In genomic region chrX:102650903-102651241, GRCh38 we compare ENCODE assay signal across 8 cellular contexts. TPM values are rescaled to one million over a fixed set of nuclear protein-coding genes. Genes with fewer than 3 reads are reported as not detected.
DNase-seq lines count a peak whose midpoint lies in the region; ATAC-seq lines count a peak whose summit lies in the region.

No MANE protein-coding gene starts in this region.

- H3K4me3 ChIP-seq in GM23248 (peak overlapping the region; percentile 77), right cardiac atrium (ENCODE audit: low read length) (peak overlapping the region; percentile 66), skeletal muscle tissue (ENCODE audit: low read length in 3 of 3) (peak overlapping the region; percentile 72 to 75 (median 74))

- H3K9ac ChIP-seq in GM23248 (peak overlapping the region; percentile 71), skeletal muscle tissue (ENCODE audit: low read depth in 1 of 3, low read length in 3 of 3) (peak overlapping the region; percentile 61 to 77 (median 74))

- peak overlapping the region; percentile 61 for H3K4me2 ChIP-seq in GM23248 (ENCODE audit: unreplicated experiment)

- H3K79me2 ChIP-seq in GM23248 (ENCODE audit: insufficient read depth) = no peaks in the 10 kb centered on the region

- no peak overlapping the region for H3K27ac ChIP-seq in GM23248
- H3K27ac ChIP-seq in right cardiac atrium (ENCODE audit: low read length) = no peak overlapping the region
- no peak overlapping the region for H3K27ac ChIP-seq in skeletal muscle tissue (ENCODE audit: low read depth, low read length)

- ATAC-seq in right cardiac atrium (peak; percentile 46 to 49), HG03280 (IDR thresholded peaks at IDR 0.05; ENCODE audit: unreplicated experiment) (no peak), HG03520 (IDR thresholded peaks at IDR 0.05; ENCODE audit: unreplicated experiment) (no peak)

- H3F3A ChIP-seq in GM23248 (ENCODE audit: insufficient read depth) = no peaks in the 10 kb centered on the region

- H2AFZ ChIP-seq in GM23248 = peak overlapping the region; percentile 77

- peaks cover 10% of the 10 kb centered on the region for H3K4me1 Mint-ChIP-seq in activated T-helper 1 cell treated with anti-CD3 and anti-CD28 coated beads, Interleukin-12 subunit alpha, Interleukin-12 subunit beta, Interleukin-2, Interleukin-4 antibody, amounts not matched to agents 30 ng/mL and 10 ng/mL and 1 ng/mL, durations not matched to agents 14 hours and 24 hours and 36 hours (ENCODE audit: low read depth)

- WGBS in GM23248 (ENCODE audit: low coverage in 1 of 2, low lambda C conversion rate in 2 of 2, missing lambda C conversion rate in 2 of 2), 2 experiments = 12 to 13% methylated on average over 3 to 5 of the region's 23 CpGs
- 2% methylated on average over 23 of the region's 23 CpGs for WGBS in right cardiac atrium

- H3K4me3 Mint-ChIP-seq in activated T-helper 1 cell treated with anti-CD3 and anti-CD28 coated beads, Interleukin-12 subunit alpha, Interleukin-12 subunit beta, Interleukin-2, Interleukin-4 antibody, amounts not matched to agents 30 ng/mL and 10 ng/mL and 1 ng/mL, durations not matched to agents 14 hours and 24 hours and 36 hours = peak overlapping the region; percentile 88

- DNase-seq in GM23248 (no peak), right cardiac atrium (no peak), NCI-H2029 (lab: John Stamatoyannopoulos, UW) (no peak), ecto neural progenitor cell (ENCODE audit: low spot score) (no peak)
- DNase-seq in activated T-helper 1 cell treated with anti-CD3 and anti-CD28 coated beads, Interleukin-12 subunit alpha, Interleukin-12 subunit beta, Interleukin-2, Interleukin-4 antibody, amounts not matched to agents 30 ng/mL and 10 ng/mL and 1 ng/mL, durations not matched to agents 14 hours and 24 hours and 36 hours (ENCODE audit: low spot score) = no peak

- H3K9me3 Mint-ChIP-seq in activated T-helper 1 cell treated with anti-CD3 and anti-CD28 coated beads, Interleukin-12 subunit alpha, Interleukin-12 subunit beta, Interleukin-2, Interleukin-4 antibody, amounts not matched to agents 30 ng/mL and 10 ng/mL and 1 ng/mL, durations not matched to agents 14 hours and 24 hours and 36 hours = no peaks in the 10 kb centered on the region

- H3K36me3 Mint-ChIP-seq in activated T-helper 1 cell treated with anti-CD3 and anti-CD28 coated beads, Interleukin-12 subunit alpha, Interleukin-12 subunit beta, Interleukin-2, Interleukin-4 antibody, amounts not matched to agents 30 ng/mL and 10 ng/mL and 1 ng/mL, durations not matched to agents 14 hours and 24 hours and 36 hours (ENCODE audit: low read depth) = no peaks in the 10 kb centered on the region

- H3K27me3 ChIP-seq in GM23248 (replicated peaks; ENCODE audit: insufficient read depth) (no peaks in the 10 kb centered on the region), right cardiac atrium (ENCODE audit: control insufficient read depth, insufficient read depth) (no peaks in the 10 kb centered on the region), skeletal muscle tissue (ENCODE audit: control insufficient read depth in 3 of 3, insufficient read depth in 3 of 3, low read length in 3 of 3) (no peaks in the 10 kb centered on the region)

- no peaks in the 10 kb centered on the region for H3K9me3 ChIP-seq in GM23248 (ENCODE audit: low read depth)
- no peaks in the 10 kb centered on the region for H3K9me3 ChIP-seq in right cardiac atrium (ENCODE audit: control insufficient read depth, low read length)
- no peaks in the 10 kb centered on the region for H3K9me3 ChIP-seq in skeletal muscle tissue (ENCODE audit: control insufficient read depth in 3 of 3, low read length in 3 of 3)

- no peaks in the 10 kb centered on the region for H3K36me3 ChIP-seq in GM23248 (ENCODE audit: low read depth)
- no peaks in the 10 kb centered on the region for H3K36me3 ChIP-seq in skeletal muscle tissue (ENCODE audit: control insufficient read depth in 3 of 3, insufficient read depth in 3 of 3, low read length in 3 of 3)

- H3K27ac Mint-ChIP-seq in activated T-helper 1 cell treated with anti-CD3 and anti-CD28 coated beads, Interleukin-12 subunit alpha, Interleukin-12 subunit beta, Interleukin-2, Interleukin-4 antibody, amounts not matched to agents 30 ng/mL and 10 ng/mL and 1 ng/mL, durations not matched to agents 14 hours and 24 hours and 36 hours = no peak overlapping the region

- intact Hi-C loops in activated T-helper 1 cell treated with anti-CD3 and anti-CD28 coated beads, Interleukin-12 subunit alpha, Interleukin-12 subunit beta, Interleukin-2, Interleukin-4 antibody, amounts not matched to agents 30 ng/mL and 10 ng/mL and 1 ng/mL, durations not matched to agents 14 hours and 24 hours and 36 hours (cut with micrococcal nuclease) = loop anchor here (10.0 kb wide), 1 partner anchor 214 kb away; no protein-coding TSS in a partner anchor
- intact Hi-C loops in right cardiac atrium (cut with DNase I) = no loop called here

- peaks cover 2% of the 10 kb centered on the region for H3K27me3 Mint-ChIP-seq in activated T-helper 1 cell treated with anti-CD3 and anti-CD28 coated beads, Interleukin-12 subunit alpha, Interleukin-12 subunit beta, Interleukin-2, Interleukin-4 antibody, amounts not matched to agents 30 ng/mL and 10 ng/mL and 1 ng/mL, durations not matched to agents 14 hours and 24 hours and 36 hours (ENCODE audit: insufficient read depth)

- in situ Hi-C loops in GM23248 (cut with MboI) = no loop called here

- H3K9me2 ChIP-seq in GM23248 (ENCODE audit: insufficient read depth) = no peaks in the 10 kb centered on the region

- H4K20me1 ChIP-seq in GM23248 (ENCODE audit: insufficient read depth) = no peaks in the 10 kb centered on the region

- H3K4me1 ChIP-seq in GM23248 (ENCODE audit: insufficient read depth) (no peaks in the 10 kb centered on the region), right cardiac atrium (ENCODE audit: control insufficient read depth, insufficient read depth, low read length) (peaks cover 2% of the 10 kb centered on the region), skeletal muscle tissue (ENCODE audit: control insufficient read depth in 3 of 3, insufficient read depth in 3 of 3, low read length in 3 of 3) (no peaks in the 10 kb centered on the region)

RNA-seq across cellular contexts. Expression of gene GPRASP1, which starts 0.4 kb away (rescaled TPM):
- 0.38 and 0.54 TPM in 2 replicates for total RNA-seq in GM23248 (2014; rRNA removed; shearing (Covaris generic))
- polyA plus RNA-seq in GM23248 (2016; fragmentation: Nextera tagmentation; extraction: Ambion mirVana) (0.45 and 0.57 TPM in 2 replicates), right cardiac atrium (9.9 TPM)
- total RNA-seq in activated T-helper 1 cell treated with anti-CD3 and anti-CD28 coated beads, Interleukin-12 subunit alpha, Interleukin-12 subunit beta, Interleukin-2, Interleukin-4 antibody, amounts not matched to agents 30 ng/mL and 10 ng/mL and 1 ng/mL, durations not matched to agents 14 hours and 24 hours and 36 hours = 0.44 and 0.47 TPM in 2 replicates
- total RNA-seq in right cardiac atrium (10 to 100 TPM; 18.0 to 29.8 (median 21.5) TPM), skeletal muscle tissue (8.9 TPM)

RNA-seq across cellular contexts. Expression of gene ARMCX5, which starts 51.6 kb away (rescaled TPM):
- total RNA-seq in GM23248 (2014; rRNA removed; shearing (Covaris generic)) = 13.9 and 17.6 TPM in 2 replicates
- polyA plus RNA-seq in GM23248 (2016; fragmentation: Nextera tagmentation; extraction: Ambion mirVana) (6.4 and 7.9 TPM in 2 replicates), right cardiac atrium (4.2 TPM)
- 6.0 and 6.2 TPM in 2 replicates for total RNA-seq in activated T-helper 1 cell treated with anti-CD3 and anti-CD28 coated beads, Interleukin-12 subunit alpha, Interleukin-12 subunit beta, Interleukin-2, Interleukin-4 antibody, amounts not matched to agents 30 ng/mL and 10 ng/mL and 1 ng/mL, durations not matched to agents 14 hours and 24 hours and 36 hours
- total RNA-seq in right cardiac atrium (10 to 100 TPM in 1 of 4 donors, 1 to 10 TPM in 3; 6.7 to 11.0 (median 8.1) TPM), skeletal muscle tissue (8.4 TPM)

Comparison
In these comparisons a context has a peak if more than half of its experiments do, and no peak if none do; other contexts are left out.
1. ATAC-seq: peak in right cardiac atrium (2 of 2); none in HG03280 (single experiment) and HG03520 (single experiment).
2. Peak in every context shown above with its lines, with median percentiles within 50 percentile points of each other: H3K4me3 ChIP-seq.